In genomic region chr5:32369032-32369431, GRCh38 we compare ENCODE assay signal across 16 cellular contexts.
"Had no signal": no experiment of that assay in that cellular context is flagged by ENCODE, and none has a peak within 500 bp of the region (broad histone marks: within the 10 kb centered on the region; RNA-seq: fewer than 3 reads in every experiment).

No MANE protein-coding gene starts in this region.

- H3K9me3 Mint-ChIP-seq: naive thymus-derived CD4-positive, alpha-beta T cell had no signal

- H3K27me3 ChIP-seq: esophagus squamous epithelium, gastroesophageal sphincter, hepatocyte, neutrophil, right atrium auricular region had no signal

- H3K9me3 ChIP-seq: esophagus squamous epithelium, gastroesophageal sphincter, neutrophil, right atrium auricular region had no signal

- FAIRE-seq: kidney, small intestine had no signal

- H3K4me3 ChIP-seq: esophagus squamous epithelium, gastroesophageal sphincter, hepatocyte, right atrium auricular region had no signal

- H3K27ac ChIP-seq: esophagus squamous epithelium, gastroesophageal sphincter, hepatocyte, neutrophil, right atrium auricular region had no signal

- H3K4me3 Mint-ChIP-seq: naive thymus-derived CD4-positive, alpha-beta T cell had no signal

- ATAC-seq: gastroesophageal sphincter; left cardiac atrium; naive thymus-derived CD4-positive, alpha-beta T cell had no signal

- DNase-seq: effector memory CD4-positive, alpha-beta T cell; esophagus squamous epithelium; foreskin fibroblast; glutamatergic neuron; kidney; left cardiac atrium; mesendoderm; naive thymus-derived CD4-positive, alpha-beta T cell; posterior cingulate gyrus; small intestine; stimulated activated CD4-positive, alpha-beta T cell treated with anti-CD3 and anti-CD28 coated beads, Interleukin-12 subunit alpha, Interleukin-12 subunit beta, amount 100 ng/mL, for 4 hours; stimulated activated naive CD4-positive, alpha-beta T cell treated with Interleukin-2 at 50 U/mL for 16 hours had no signal

- H3K4me2 ChIP-seq: hepatocyte had no signal

- H3K4me1 ChIP-seq: right atrium auricular region had no signal

- H3K27me3 Mint-ChIP-seq: naive thymus-derived CD4-positive, alpha-beta T cell had no signal

- H2AFZ ChIP-seq: hepatocyte had no signal
